22 cellular contexts compared by ENCODE assay signal in the genomic region with DNA sequence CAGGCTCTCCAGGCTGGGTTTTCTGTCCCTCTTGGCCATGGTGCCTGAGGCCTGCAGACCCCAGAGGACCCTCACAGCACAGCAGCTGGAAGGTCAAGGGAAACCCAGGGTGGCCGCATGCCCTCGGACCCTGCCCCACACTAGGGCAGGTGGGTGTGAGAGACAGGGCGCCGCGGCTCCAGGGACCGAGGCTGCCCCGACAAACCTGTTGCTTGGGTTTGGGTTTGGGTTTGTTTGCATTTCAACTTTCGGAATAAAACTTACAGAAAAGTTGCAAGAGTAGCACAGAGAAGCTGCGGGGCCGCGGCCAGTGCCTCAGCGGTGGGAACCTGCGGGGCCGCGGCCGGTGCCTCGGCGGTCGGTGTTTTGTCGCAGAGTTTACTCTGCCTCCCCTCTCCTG. TPM values are rescaled to one million over a fixed set of nuclear protein-coding genes. Genes with fewer than 3 reads are reported as not detected.
DNase-seq lines count a peak whose midpoint lies in the region; ATAC-seq, FAIRE-seq and TF ChIP-seq lines count a peak whose summit lies in the region.
"Had no signal": no experiment of that assay in that cellular context is flagged by ENCODE, and none has a peak within 500 bp of the region (broad histone marks: within the 10 kb centered on the region; RNA-seq: fewer than 3 reads in every experiment).

No MANE protein-coding gene starts in this region.

- H3K27ac ChIP-seq in HepG2 (ENCODE audit: extremely low read length, insufficient read depth, low read length): no peak overlapping the region
- no peak overlapping the region for H3K27ac ChIP-seq in right lobe of liver
- no peak overlapping the region for H3K27ac ChIP-seq in astrocyte (ENCODE audit: low read depth, low read length)
- H3K27ac ChIP-seq in neuronal stem cell (replicated peaks; ENCODE audit: low read length): no peak overlapping the region
- H3K27ac ChIP-seq: 22Rv1, BLaER1, C4-2B had no signal

- H3K23ac ChIP-seq in neuronal stem cell (ENCODE audit: low read depth, low read length, poor library complexity): no peak overlapping the region

- CTCF ChIA-PET in HepG2 (lab: Yijun Ruan, JAX; ENCODE audit: low intra/inter-chr PET ratio, low total read pairs): no interaction called here

- H2BK120ac ChIP-seq in neuronal stem cell (ENCODE audit: low read depth, low read length): no peak overlapping the region

- no peak overlapping the region for H2BK12ac ChIP-seq in neuronal stem cell (ENCODE audit: low read length)

- H4K20me1 ChIP-seq in HepG2 (ENCODE audit: insufficient read depth, low read length) (no peaks in the 10 kb centered on the region), astrocyte (ENCODE audit: insufficient read depth, low read length) (peaks cover 91% of the 10 kb centered on the region)

- DNase-seq in HepG2 (ENCODE audit: low spot score): no peak
- no peak for DNase-seq in right lobe of liver
- no peak for DNase-seq in astrocyte (ENCODE audit: low read depth)
- DNase-seq in neuronal stem cell (ENCODE audit: low spot score): no peak
- DNase-seq in COLO668 (lab: John Stamatoyannopoulos, UW; ENCODE audit: unreplicated experiment): no peak
- DNase-seq: CD4-positive, CD25-positive, alpha-beta regulatory T cell; CD8-positive, alpha-beta T cell; DMS 273 treated with DMSO at 0.1 percent for 48 hours; DMS79; EL; GDM1; GOT3 had no signal

- H3K4me2 ChIP-seq in HepG2 (ENCODE audit: low read depth, low read length) (no peak overlapping the region), astrocyte (ENCODE audit: low read length) (no peak overlapping the region), neuronal stem cell (ENCODE audit: insufficient read depth, low read length, poor library complexity, severe bottlenecking) (no peak overlapping the region)
- H3K4me2 ChIP-seq: BLaER1 had no signal

- H3K9ac ChIP-seq in HepG2 (ENCODE audit: insufficient read depth, low read depth, low read length) (no peak overlapping the region), astrocyte (ENCODE audit: low read length) (no peak overlapping the region), neuronal stem cell (ENCODE audit: low read depth, low read length, poor library complexity) (peak overlapping the region; percentile 12)
- H3K9ac ChIP-seq: BLaER1 had no signal

- WGBS in HepG2 (ENCODE audit: low lambda C conversion rate): 99% methylated on average over 18 of the region's 20 CpGs
- 97% methylated on average over 12 of the region's 20 CpGs for WGBS in right lobe of liver (ENCODE audit: insufficient coverage, low coverage, low lambda C conversion rate, missing lambda C conversion rate)
- WGBS in neuronal stem cell (ENCODE audit: extremely low coverage in 2 of 2, insufficient read length in 2 of 2, insufficient replicate concordance in 1 of 2), 2 donors: no CpG with 5 or more reads among the region's 20 CpGs

- POLR2A ChIA-PET in HepG2 (lab: Yijun Ruan, JAX): no interaction called here

- peak overlapping the region; percentile 34 for H3K4me3 Mint-ChIP-seq in astrocyte (ENCODE audit: unreplicated experiment)
- H3K4me3 Mint-ChIP-seq: B cell; CD8-positive, alpha-beta T cell had no signal

- no peak overlapping the region for H3K14ac ChIP-seq in neuronal stem cell (ENCODE audit: low read length)

- H3K9me3 Mint-ChIP-seq in astrocyte (ENCODE audit: unreplicated experiment): no peaks in the 10 kb centered on the region
- H3K9me3 Mint-ChIP-seq: CD4-positive, CD25-positive, alpha-beta regulatory T cell; CD8-positive, alpha-beta T cell had no signal

- no peak for TF ChIP-seq POLR2A in HepG2 (IDR thresholded peaks at IDR 0.05; ENCODE audit: insufficient read depth in 1 of 2, low read depth in 2 of 2, low read length in 2 of 2)
- TF ChIP-seq POLR2A in right lobe of liver (IDR thresholded peaks at IDR 0.05): no peak

- intact Hi-C loops in HepG2 (cut with micrococcal nuclease; ENCODE audit: unreplicated experiment): no loop called here
- intact Hi-C loops in right lobe of liver (cut with DNase I): no loop called here

- no TSS peak for BruUV-seq in HepG2 (replicated peaks; lab: Mats Ljungman, UMichigan)

- H2AFZ ChIP-seq in HepG2 (ENCODE audit: low read length) (no peak overlapping the region), astrocyte (ENCODE audit: low read depth, low read length) (no peak overlapping the region), neuronal stem cell (ENCODE audit: low read length) (no peak overlapping the region)

- H3K9me3 ChIP-seq in HepG2 (ENCODE audit: low read length): no peaks in the 10 kb centered on the region
- no peaks in the 10 kb centered on the region for H3K9me3 ChIP-seq in right lobe of liver
- H3K9me3 ChIP-seq in astrocyte (ENCODE audit: insufficient read depth, low read depth, low read length): no peaks in the 10 kb centered on the region
- no peaks in the 10 kb centered on the region for H3K9me3 ChIP-seq in neuronal stem cell (replicated peaks in 1 of 2; ENCODE audit: control insufficient read depth in 2 of 2, insufficient read depth in 1 of 2, low read depth in 1 of 2, low read length in 2 of 2)
- H3K9me3 ChIP-seq: BLaER1, HAP-1 had no signal

- no peak for TF ChIP-seq RAD21 in HepG2 (CRISPR knock-in tag; IDR thresholded peaks at IDR 0.05)

- TF ChIP-seq CTCF in HepG2 (CRISPR knock-in tag; IDR thresholded peaks at IDR 0.05) (no peak), right lobe of liver (IDR thresholded peaks at IDR 0.05) (no peak), astrocyte (IDR thresholded peaks at IDR 0.05; ENCODE audit: insufficient read depth, low read depth, low read length) (no peak)

- no peak for TF ChIP-seq EP300 in HepG2 (IDR thresholded peaks at IDR 0.05; ENCODE audit: low read depth in 2 of 2, low read length in 2 of 2)
- TF ChIP-seq EP300 in HepG2 (CRISPR knock-in tag; IDR thresholded peaks at IDR 0.05; ENCODE audit: borderline replicate concordance): no peak

- H2AK5ac ChIP-seq in neuronal stem cell (ENCODE audit: low read depth, low read length): no peak overlapping the region

- FAIRE-seq in HepG2 (lab: Jason Lieb, UNC) (no peak), astrocyte (lab: Jason Lieb, UNC) (no peak)
- FAIRE-seq: A204.1, D721Med, GM12878, H54 had no signal

- H4K91ac ChIP-seq in neuronal stem cell (ENCODE audit: low read depth, low read length, poor library complexity): no peak overlapping the region

- peaks cover 78 to 97% of the 10 kb centered on the region in 2 experiments for H3K36me3 ChIP-seq in HepG2 (replicated peaks in 1 of 2; ENCODE audit: control insufficient read depth in 1 of 2, insufficient read depth in 2 of 2, low read length in 2 of 2)
- peaks cover 0 to 77% (median 19%) of the 10 kb centered on the region in 4 donors for H3K36me3 ChIP-seq in right lobe of liver
- peaks cover 23% of the 10 kb centered on the region for H3K36me3 ChIP-seq in astrocyte (ENCODE audit: insufficient read depth, low read length)
- peaks cover 72 to 98% of the 10 kb centered on the region in 2 donors for H3K36me3 ChIP-seq in neuronal stem cell (replicated peaks in 1 of 2; ENCODE audit: control insufficient read depth in 2 of 2, insufficient read depth in 2 of 2, low read length in 2 of 2)

- H3K18ac ChIP-seq in neuronal stem cell (ENCODE audit: low read length): no peak overlapping the region

- no peaks in the 10 kb centered on the region for H3K4me1 Mint-ChIP-seq in astrocyte (ENCODE audit: low read depth, unreplicated experiment)

- no peaks in the 10 kb centered on the region for H3K4me1 ChIP-seq in HepG2 (ENCODE audit: insufficient read depth, low read length)
- H3K4me1 ChIP-seq in right lobe of liver: no peaks in the 10 kb centered on the region
- no peaks in the 10 kb centered on the region for H3K4me1 ChIP-seq in astrocyte (ENCODE audit: insufficient read depth, low read length)
- no peaks in the 10 kb centered on the region for H3K4me1 ChIP-seq in neuronal stem cell (ENCODE audit: control insufficient read depth in 2 of 2, insufficient read depth in 1 of 2, low read depth in 1 of 2, low read length in 2 of 2)
- H3K4me1 ChIP-seq: BLaER1, HAP-1 had no signal

- no peak overlapping the region for H3K4ac ChIP-seq in neuronal stem cell (ENCODE audit: low read length)

- H3K79me1 ChIP-seq in neuronal stem cell (ENCODE audit: low read depth, low read length): peaks cover 16% of the 10 kb centered on the region

- ATAC-seq in HepG2 (no peak), right lobe of liver (no peak), GM19023 (IDR thresholded peaks at IDR 0.05; ENCODE audit: unreplicated experiment) (no peak)
- ATAC-seq: CD8-positive, alpha-beta T cell; GM12878 had no signal

- no peak overlapping the region for H2BK15ac ChIP-seq in neuronal stem cell (ENCODE audit: low read length)

- H3K36me3 Mint-ChIP-seq in astrocyte (ENCODE audit: low read depth, unreplicated experiment): peaks cover 12% of the 10 kb centered on the region

- no peak overlapping the region for H4K8ac ChIP-seq in neuronal stem cell (ENCODE audit: low read depth, low read length)

- no peak overlapping the region for H3K4me3 ChIP-seq in HepG2 (replicated peaks in 1 of 3; ENCODE audit: insufficient read depth in 1 of 3, low read depth in 2 of 3, low read length in 3 of 3)
- no peak overlapping the region for H3K4me3 ChIP-seq in right lobe of liver
- H3K4me3 ChIP-seq in astrocyte (ENCODE audit: insufficient read depth, low read depth, low read length): no peak overlapping the region
- H3K4me3 ChIP-seq in neuronal stem cell (ENCODE audit: low read length in 2 of 2): no peak overlapping the region
- H3K4me3 ChIP-seq: BLaER1, GM12878, HAP-1 had no signal

- peak overlapping the region; percentile 24 for H2BK5ac ChIP-seq in neuronal stem cell (ENCODE audit: low read length)

- in situ Hi-C loops in HepG2 (cut with HindIII; ENCODE audit: extremely low pct_ligation_motif_present, low pct_unique_long_range_greater_than_20kb): no loop called here

- H3K79me2 ChIP-seq in HepG2 (ENCODE audit: insufficient read depth, low read length): no peaks in the 10 kb centered on the region
- H3K79me2 ChIP-seq in astrocyte (ENCODE audit: insufficient read depth, low read length): peaks cover 95% of the 10 kb centered on the region

- no peaks in the 10 kb centered on the region; a peak in 1 of 5 replicates for H3K27me3 ChIP-seq in HepG2 (ENCODE audit: control insufficient read depth in 1 of 2, insufficient read depth in 2 of 2, low read length in 2 of 2)
- H3K27me3 ChIP-seq in right lobe of liver: no peaks in the 10 kb centered on the region
- no peaks in the 10 kb centered on the region for H3K27me3 ChIP-seq in astrocyte (ENCODE audit: insufficient read depth, low read length)
- H3K27me3 ChIP-seq in neuronal stem cell (ENCODE audit: control insufficient read depth in 3 of 3, insufficient read depth in 3 of 3, low read depth in 1 of 3, low read length in 3 of 3): no peaks in the 10 kb centered on the region
- H3K27me3 ChIP-seq: BLaER1 had no signal

- no peaks in the 10 kb centered on the region for H3K27me3 Mint-ChIP-seq in astrocyte (ENCODE audit: low read depth, unreplicated experiment)
- H3K27me3 Mint-ChIP-seq: B cell; CD4-positive, CD25-positive, alpha-beta regulatory T cell had no signal

- H3K27ac Mint-ChIP-seq in astrocyte (ENCODE audit: unreplicated experiment): no peak overlapping the region
- H3K27ac Mint-ChIP-seq: B cell; CD8-positive, alpha-beta T cell had no signal

RNA-seq across cellular contexts. Expression of a gene that starts 7.8 kb away (rescaled TPM):
- total RNA-seq in HepG2 (2016; rRNA removed; fragmentation: Illumina TruSeq; extraction: Trizol) (54.1 and 73.3 TPM in 2 replicates), right lobe of liver (10 to 100 TPM; 30.6 to 46.3 (median 37.3) TPM), astrocyte (106 and 122 TPM in 2 replicates)
- total RNA-seq in HepG2 (2016; cell fraction: cytosol; rRNA removed; fragmentation: Illumina TruSeq; extraction: Trizol; ENCODE audit: low read depth): 23.7 and 25.3 TPM in 2 replicates
- 46.3 and 75.5 TPM in 2 replicates for total RNA-seq in HepG2 (2016; cell fraction: insoluble cytoplasmic fraction; rRNA removed; fragmentation: Illumina TruSeq; extraction: Trizol)
- 26.2 and 27.2 TPM in 2 replicates for total RNA-seq in HepG2 (2016; cell fraction: membrane; rRNA removed; fragmentation: Illumina TruSeq; extraction: Trizol)
- total RNA-seq in HepG2 (2016; cell fraction: nucleus; rRNA removed; fragmentation: Illumina TruSeq; extraction: Trizol): 61.6 and 70.3 TPM in 2 replicates
- polyA plus RNA-seq in HepG2 (2011; rRNA removed): 78.1 and 85.3 TPM in 2 replicates
- 23.0 and 37.1 TPM in 2 replicates for polyA plus RNA-seq in HepG2 (2011; cell fraction: cytosol; rRNA removed)
- 599 and 842 TPM in 2 replicates for polyA plus RNA-seq in HepG2 (2011; cell fraction: nucleus; rRNA removed)
- polyA plus RNA-seq in HepG2 (2012): 50.3 and 58.5 TPM in 2 replicates
- polyA plus RNA-seq in HepG2 (2016; cell fraction: cytosol; fragmentation: Illumina TruSeq; extraction: Trizol; ENCODE audit: low read depth): 10.3 and 14.6 TPM in 2 replicates
- polyA plus RNA-seq in HepG2 (2016; cell fraction: insoluble cytoplasmic fraction; fragmentation: Illumina TruSeq; extraction: Trizol; ENCODE audit: low read depth): 49.0 and 65.5 TPM in 2 replicates
- polyA plus RNA-seq in HepG2 (2016; cell fraction: membrane; fragmentation: Illumina TruSeq; extraction: Trizol; ENCODE audit: low read depth): 20.0 and 26.0 TPM in 2 replicates
- polyA plus RNA-seq in HepG2 (2016; cell fraction: nucleus; fragmentation: Illumina TruSeq; extraction: Trizol; ENCODE audit: insufficient read depth, low read depth): 239 and 240 TPM in 2 replicates
- 124 and 132 TPM in 2 replicates for polyA minus RNA-seq in HepG2 (2011; rRNA and poly(A)+ RNA removed; ENCODE audit: low replicate concordance)
- polyA minus RNA-seq in HepG2 (2011; cell fraction: cytosol; rRNA and poly(A)+ RNA removed): 22.8 and 27.9 TPM in 2 replicates
- polyA minus RNA-seq in HepG2 (2011; cell fraction: nucleus; rRNA and poly(A)+ RNA removed): 76.9 and 79.1 TPM in 2 replicates
- polyA plus RNA-seq in neuronal stem cell (2013, experiment 1 of 2): 33.9 TPM
- 31.7 TPM for polyA plus RNA-seq in neuronal stem cell (2013, experiment 2 of 2)

RNA-seq across cellular contexts. Expression of a gene that starts 8.0 kb away (rescaled TPM):
- 18.8 and 20.8 TPM in 2 replicates for total RNA-seq in HepG2 (2016; rRNA removed; fragmentation: Illumina TruSeq; extraction: Trizol)
- 17.5 and 20.2 TPM in 2 replicates for total RNA-seq in HepG2 (2016; cell fraction: cytosol; rRNA removed; fragmentation: Illumina TruSeq; extraction: Trizol; ENCODE audit: low read depth)
- 21.5 and 21.9 TPM in 2 replicates for total RNA-seq in HepG2 (2016; cell fraction: insoluble cytoplasmic fraction; rRNA removed; fragmentation: Illumina TruSeq; extraction: Trizol)
- 24.3 and 26.3 TPM in 2 replicates for total RNA-seq in HepG2 (2016; cell fraction: membrane; rRNA removed; fragmentation: Illumina TruSeq; extraction: Trizol)
- 10.5 and 14.3 TPM in 2 replicates for total RNA-seq in HepG2 (2016; cell fraction: nucleus; rRNA removed; fragmentation: Illumina TruSeq; extraction: Trizol)
- polyA plus RNA-seq in HepG2 (2011; rRNA removed): 30.8 and 32.1 TPM in 2 replicates
- 30.7 and 36.8 TPM in 2 replicates for polyA plus RNA-seq in HepG2 (2011; cell fraction: cytosol; rRNA removed)
- 21.1 and 26.0 TPM in 2 replicates for polyA plus RNA-seq in HepG2 (2011; cell fraction: nucleus; rRNA removed)
- 16.3 and 19.8 TPM in 2 replicates for polyA plus RNA-seq in HepG2 (2012)
- polyA plus RNA-seq in HepG2 (2016; cell fraction: cytosol; fragmentation: Illumina TruSeq; extraction: Trizol; ENCODE audit: low read depth): 22.8 and 26.9 TPM in 2 replicates
- polyA plus RNA-seq in HepG2 (2016; cell fraction: insoluble cytoplasmic fraction; fragmentation: Illumina TruSeq; extraction: Trizol; ENCODE audit: low read depth): 25.4 and 25.5 TPM in 2 replicates
- 24.7 and 30.0 TPM in 2 replicates for polyA plus RNA-seq in HepG2 (2016; cell fraction: membrane; fragmentation: Illumina TruSeq; extraction: Trizol; ENCODE audit: low read depth)
- polyA plus RNA-seq in HepG2 (2016; cell fraction: nucleus; fragmentation: Illumina TruSeq; extraction: Trizol; ENCODE audit: insufficient read depth, low read depth): 41.6 and 53.5 TPM in 2 replicates
- polyA minus RNA-seq in HepG2 (2011; rRNA and poly(A)+ RNA removed; ENCODE audit: low replicate concordance): 17.2 and 24.1 TPM in 2 replicates
- polyA minus RNA-seq in HepG2 (2011; cell fraction: cytosol; rRNA and poly(A)+ RNA removed): 4.7 and 5.4 TPM in 2 replicates
- polyA minus RNA-seq in HepG2 (2011; cell fraction: nucleus; rRNA and poly(A)+ RNA removed): 10.7 and 14.5 TPM in 2 replicates
- total RNA-seq in right lobe of liver: 10 to 100 TPM in 4 of 6 experiments, 1 to 10 TPM in 2; 5.3 to 16.8 (median 11.1) TPM
- 38.6 and 40.4 TPM in 2 replicates for total RNA-seq in astrocyte
- polyA plus RNA-seq in neuronal stem cell (2013, experiment 1 of 2): 41.9 TPM
- polyA plus RNA-seq in neuronal stem cell (2013, experiment 2 of 2): 43.1 TPM

RNA-seq across cellular contexts. Expression of a gene that starts 11.6 kb away (rescaled TPM):
- total RNA-seq in HepG2 (2016; rRNA removed; fragmentation: Illumina TruSeq; extraction: Trizol): 39.1 and 72.5 TPM in 2 replicates
- 76.8 and 84.3 TPM in 2 replicates for total RNA-seq in HepG2 (2016; cell fraction: cytosol; rRNA removed; fragmentation: Illumina TruSeq; extraction: Trizol; ENCODE audit: low read depth)
- 47.2 and 70.7 TPM in 2 replicates for total RNA-seq in HepG2 (2016; cell fraction: insoluble cytoplasmic fraction; rRNA removed; fragmentation: Illumina TruSeq; extraction: Trizol)
- 95.6 and 107 TPM in 2 replicates for total RNA-seq in HepG2 (2016; cell fraction: membrane; rRNA removed; fragmentation: Illumina TruSeq; extraction: Trizol)
- 26.8 and 29.8 TPM in 2 replicates for total RNA-seq in HepG2 (2016; cell fraction: nucleus; rRNA removed; fragmentation: Illumina TruSeq; extraction: Trizol)
- 94.1 and 112 TPM in 2 replicates for polyA plus RNA-seq in HepG2 (2011; rRNA removed)
- 137 and 215 TPM in 2 replicates for polyA plus RNA-seq in HepG2 (2011; cell fraction: cytosol; rRNA removed)
- 94.6 and 96.1 TPM in 2 replicates for polyA plus RNA-seq in HepG2 (2011; cell fraction: nucleus; rRNA removed)
- polyA plus RNA-seq in HepG2 (2012): 83.0 and 86.6 TPM in 2 replicates
- 367 and 487 TPM in 2 replicates for polyA plus RNA-seq in HepG2 (2016; cell fraction: cytosol; fragmentation: Illumina TruSeq; extraction: Trizol; ENCODE audit: low read depth)
- 281 and 289 TPM in 2 replicates for polyA plus RNA-seq in HepG2 (2016; cell fraction: insoluble cytoplasmic fraction; fragmentation: Illumina TruSeq; extraction: Trizol; ENCODE audit: low read depth)
- 273 and 345 TPM in 2 replicates for polyA plus RNA-seq in HepG2 (2016; cell fraction: membrane; fragmentation: Illumina TruSeq; extraction: Trizol; ENCODE audit: low read depth)
- 148 and 167 TPM in 2 replicates for polyA plus RNA-seq in HepG2 (2016; cell fraction: nucleus; fragmentation: Illumina TruSeq; extraction: Trizol; ENCODE audit: insufficient read depth, low read depth)
- 58.6 and 62.0 TPM in 2 replicates for polyA minus RNA-seq in HepG2 (2011; rRNA and poly(A)+ RNA removed; ENCODE audit: low replicate concordance)
- 34.6 and 36.8 TPM in 2 replicates for polyA minus RNA-seq in HepG2 (2011; cell fraction: cytosol; rRNA and poly(A)+ RNA removed)
- polyA minus RNA-seq in HepG2 (2011; cell fraction: nucleus; rRNA and poly(A)+ RNA removed): 24.0 and 29.4 TPM in 2 replicates
- 100 to 1,000 TPM in 2 of 6 experiments, 10 to 100 TPM in 4; 43.8 to 119 (median 59.3) TPM for total RNA-seq in right lobe of liver
- 69.9 and 71.3 TPM in 2 replicates for total RNA-seq in astrocyte
- 75.2 TPM for polyA plus RNA-seq in neuronal stem cell (2013, experiment 1 of 2)
- polyA plus RNA-seq in neuronal stem cell (2013, experiment 2 of 2): 73.4 TPM

RNA-seq across cellular contexts. Expression of a gene that starts 20.5 kb away (rescaled TPM):
- total RNA-seq in HepG2 (2016; rRNA removed; fragmentation: Illumina TruSeq; extraction: Trizol) (111 and 140 TPM in 2 replicates), right lobe of liver (10 to 100 TPM; 35.6 to 92.0 (median 72.7) TPM), astrocyte (7.9 and 9.3 TPM in 2 replicates)
- 76.5 and 89.9 TPM in 2 replicates for total RNA-seq in HepG2 (2016; cell fraction: cytosol; rRNA removed; fragmentation: Illumina TruSeq; extraction: Trizol; ENCODE audit: low read depth)
- 100 and 147 TPM in 2 replicates for total RNA-seq in HepG2 (2016; cell fraction: insoluble cytoplasmic fraction; rRNA removed; fragmentation: Illumina TruSeq; extraction: Trizol)
- total RNA-seq in HepG2 (2016; cell fraction: membrane; rRNA removed; fragmentation: Illumina TruSeq; extraction: Trizol): 143 and 165 TPM in 2 replicates
- 53.5 and 61.2 TPM in 2 replicates for total RNA-seq in HepG2 (2016; cell fraction: nucleus; rRNA removed; fragmentation: Illumina TruSeq; extraction: Trizol)
- polyA plus RNA-seq in HepG2 (2011; rRNA removed): 46.5 and 59.7 TPM in 2 replicates
- polyA plus RNA-seq in HepG2 (2011; cell fraction: cytosol; rRNA removed): 37.0 and 59.3 TPM in 2 replicates
- 97.5 and 120 TPM in 2 replicates for polyA plus RNA-seq in HepG2 (2011; cell fraction: nucleus; rRNA removed)
- 28.3 and 32.0 TPM in 2 replicates for polyA plus RNA-seq in HepG2 (2012)
- 77.4 and 92.5 TPM in 2 replicates for polyA plus RNA-seq in HepG2 (2016; cell fraction: cytosol; fragmentation: Illumina TruSeq; extraction: Trizol; ENCODE audit: low read depth)
- 90.7 and 117 TPM in 2 replicates for polyA plus RNA-seq in HepG2 (2016; cell fraction: insoluble cytoplasmic fraction; fragmentation: Illumina TruSeq; extraction: Trizol; ENCODE audit: low read depth)
- 117 and 123 TPM in 2 replicates for polyA plus RNA-seq in HepG2 (2016; cell fraction: membrane; fragmentation: Illumina TruSeq; extraction: Trizol; ENCODE audit: low read depth)
- 106 and 108 TPM in 2 replicates for polyA plus RNA-seq in HepG2 (2016; cell fraction: nucleus; fragmentation: Illumina TruSeq; extraction: Trizol; ENCODE audit: insufficient read depth, low read depth)
- polyA minus RNA-seq in HepG2 (2011; rRNA and poly(A)+ RNA removed; ENCODE audit: low replicate concordance): 55.9 and 103 TPM in 2 replicates
- polyA minus RNA-seq in HepG2 (2011; cell fraction: cytosol; rRNA and poly(A)+ RNA removed): 23.3 and 25.9 TPM in 2 replicates
- polyA minus RNA-seq in HepG2 (2011; cell fraction: nucleus; rRNA and poly(A)+ RNA removed): 32.0 and 34.5 TPM in 2 replicates
- polyA plus RNA-seq in neuronal stem cell (2013, experiment 1 of 2): 12.7 TPM
- 12.8 TPM for polyA plus RNA-seq in neuronal stem cell (2013, experiment 2 of 2)

RNA-seq across cellular contexts. Expression of a gene that starts 25.1 kb away (rescaled TPM):
- total RNA-seq in HepG2 (2016; rRNA removed; fragmentation: Illumina TruSeq; extraction: Trizol) (34.4 and 39.1 TPM in 2 replicates), right lobe of liver (10 to 100 TPM in 1 of 6 experiments, 1 to 10 TPM in 5; 5.5 to 35.0 (median 6.5) TPM), astrocyte (25.2 and 29.4 TPM in 2 replicates)
- 10.7 and 10.8 TPM in 2 replicates for total RNA-seq in HepG2 (2016; cell fraction: cytosol; rRNA removed; fragmentation: Illumina TruSeq; extraction: Trizol; ENCODE audit: low read depth)
- total RNA-seq in HepG2 (2016; cell fraction: insoluble cytoplasmic fraction; rRNA removed; fragmentation: Illumina TruSeq; extraction: Trizol): 31.3 and 40.3 TPM in 2 replicates
- total RNA-seq in HepG2 (2016; cell fraction: membrane; rRNA removed; fragmentation: Illumina TruSeq; extraction: Trizol): 16.9 and 19.0 TPM in 2 replicates
- 20.9 and 21.8 TPM in 2 replicates for total RNA-seq in HepG2 (2016; cell fraction: nucleus; rRNA removed; fragmentation: Illumina TruSeq; extraction: Trizol)
- 14.6 and 14.7 TPM in 2 replicates for polyA plus RNA-seq in HepG2 (2011; rRNA removed)
- polyA plus RNA-seq in HepG2 (2011; cell fraction: cytosol; rRNA removed): 10.9 and 12.3 TPM in 2 replicates
- polyA plus RNA-seq in HepG2 (2011; cell fraction: nucleus; rRNA removed): 18.8 and 20.1 TPM in 2 replicates
- polyA plus RNA-seq in HepG2 (2012): 15.7 and 20.6 TPM in 2 replicates
- polyA plus RNA-seq in HepG2 (2016; cell fraction: cytosol; fragmentation: Illumina TruSeq; extraction: Trizol; ENCODE audit: low read depth): 6.0 and 6.1 TPM in 2 replicates
- polyA plus RNA-seq in HepG2 (2016; cell fraction: insoluble cytoplasmic fraction; fragmentation: Illumina TruSeq; extraction: Trizol; ENCODE audit: low read depth): 43.6 and 43.8 TPM in 2 replicates
- 11.4 and 11.7 TPM in 2 replicates for polyA plus RNA-seq in HepG2 (2016; cell fraction: membrane; fragmentation: Illumina TruSeq; extraction: Trizol; ENCODE audit: low read depth)
- 75.0 and 87.7 TPM in 2 replicates for polyA plus RNA-seq in HepG2 (2016; cell fraction: nucleus; fragmentation: Illumina TruSeq; extraction: Trizol; ENCODE audit: insufficient read depth, low read depth)
- polyA minus RNA-seq in HepG2 (2011; rRNA and poly(A)+ RNA removed; ENCODE audit: low replicate concordance): 4.1 and 5.1 TPM in 2 replicates
- polyA minus RNA-seq in HepG2 (2011; cell fraction: cytosol; rRNA and poly(A)+ RNA removed): 5.1 and 5.5 TPM in 2 replicates
- polyA minus RNA-seq in HepG2 (2011; cell fraction: nucleus; rRNA and poly(A)+ RNA removed): 7.0 and 8.8 TPM in 2 replicates
- polyA plus RNA-seq in neuronal stem cell (2013, experiment 1 of 2): 19.1 TPM
- polyA plus RNA-seq in neuronal stem cell (2013, experiment 2 of 2): 19.1 TPM
